1 cellular context compared by ENCODE assay signal in the genomic region with DNA sequence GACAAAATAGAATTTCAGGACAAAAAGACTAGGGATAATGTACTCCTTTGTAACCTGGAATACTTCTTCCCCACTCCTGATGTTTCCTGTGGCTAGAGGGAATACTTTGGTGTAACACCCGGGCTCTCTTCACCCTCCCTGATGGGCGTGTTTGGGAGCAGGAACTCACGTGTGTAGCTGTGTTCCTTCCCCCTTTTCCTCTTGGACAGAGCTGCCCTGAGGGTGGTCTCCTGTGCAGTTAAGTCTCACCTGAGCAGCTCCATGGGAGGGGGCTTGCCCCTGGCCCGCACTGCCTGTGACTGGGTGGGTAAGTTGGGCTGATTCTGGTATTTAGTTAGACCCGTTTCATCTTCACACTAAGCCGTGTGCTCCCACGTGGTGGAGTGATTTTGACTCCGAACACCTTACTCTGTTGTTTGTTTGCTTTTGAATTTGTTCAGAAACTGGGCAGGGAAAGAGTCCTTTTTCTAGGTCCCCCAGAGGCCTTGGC.
A peak's percentile ranks its signal among the peaks of the same experiment; 100 is the strongest.
TF ChIP-seq lines count a peak whose summit lies in the region.

No MANE protein-coding gene starts in this region.

TF ChIP-seq in HepG2, 621 proteins besides CTCF, POLR2A, EP300 and RAD21 (continued from another document and continues in another):
- TF ChIP-seq, protein P1, sequence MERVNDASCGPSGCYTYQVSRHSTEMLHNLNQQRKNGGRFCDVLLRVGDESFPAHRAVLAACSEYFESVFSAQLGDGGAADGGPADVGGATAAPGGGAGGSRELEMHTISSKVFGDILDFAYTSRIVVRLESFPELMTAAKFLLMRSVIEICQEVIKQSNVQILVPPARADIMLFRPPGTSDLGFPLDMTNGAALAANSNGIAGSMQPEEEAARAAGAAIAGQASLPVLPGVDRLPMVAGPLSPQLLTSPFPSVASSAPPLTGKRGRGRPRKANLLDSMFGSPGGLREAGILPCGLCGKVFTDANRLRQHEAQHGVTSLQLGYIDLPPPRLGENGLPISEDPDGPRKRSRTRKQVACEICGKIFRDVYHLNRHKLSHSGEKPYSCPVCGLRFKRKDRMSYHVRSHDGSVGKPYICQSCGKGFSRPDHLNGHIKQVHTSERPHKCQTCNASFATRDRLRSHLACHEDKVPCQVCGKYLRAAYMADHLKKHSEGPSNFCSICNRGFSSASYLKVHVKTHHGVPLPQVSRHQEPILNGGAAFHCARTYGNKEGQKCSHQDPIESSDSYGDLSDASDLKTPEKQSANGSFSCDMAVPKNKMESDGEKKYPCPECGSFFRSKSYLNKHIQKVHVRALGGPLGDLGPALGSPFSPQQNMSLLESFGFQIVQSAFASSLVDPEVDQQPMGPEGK (CRISPR knock-in tag; IDR thresholded peaks at IDR 0.05): peak; percentile 54
- TF ChIP-seq ZNF431 (CRISPR knock-in tag; IDR thresholded peaks at IDR 0.05; ENCODE audit: borderline replicate concordance, low read depth) (no peak), ZNF552 (CRISPR knock-in tag; IDR thresholded peaks at IDR 0.05; ENCODE audit: borderline replicate concordance) (no peak), ZNF777 (CRISPR knock-in tag; IDR thresholded peaks at IDR 0.05) (0 out of 2 replicates have a peak, but pooled peaks have one; percentile 38), ZNF577 (CRISPR knock-in tag; IDR thresholded peaks at IDR 0.05; ENCODE audit: borderline replicate concordance, low read depth) (no peak), TOPORS (CRISPR knock-in tag; IDR thresholded peaks at IDR 0.05) (no peak), CHD4 (IDR thresholded peaks at IDR 0.05; ENCODE audit: borderline replicate concordance, low read length) (peak; percentile 51; the same call in 1 of the 2 replicates), CBX1 (IDR thresholded peaks at IDR 0.05; ENCODE audit: low read depth) (peak; percentile 68), CHD2 (IDR thresholded peaks at IDR 0.05; ENCODE audit: low read depth, low read length) (no peak), TAF1 (CRISPR knock-in tag; IDR thresholded peaks at IDR 0.05) (peak; percentile 87), TGIF2 (CRISPR knock-in tag; IDR thresholded peaks at IDR 0.05) (peak; percentile 88), ZNF451 (CRISPR knock-in tag; IDR thresholded peaks at IDR 0.05) (peak; percentile 67; the same call in 1 of the 2 replicates), ZNF737 (CRISPR knock-in tag; IDR thresholded peaks at IDR 0.05; ENCODE audit: borderline replicate concordance) (no peak), HDAC6 (IDR thresholded peaks at IDR 0.05; ENCODE audit: low read depth, low read length) (no peak), MXI1 (IDR thresholded peaks at IDR 0.05; ENCODE audit: borderline replicate concordance, low read depth, low read length) (peak; percentile 70; the same call in 2 of the 3 replicates), NFKB2 (CRISPR knock-in tag; IDR thresholded peaks at IDR 0.05; ENCODE audit: borderline replicate concordance) (peak; percentile 80), ZNF562 (CRISPR knock-in tag; IDR thresholded peaks at IDR 0.05; ENCODE audit: borderline replicate concordance) (no peak), ZNF878 (CRISPR knock-in tag; IDR thresholded peaks at IDR 0.05) (peak; percentile 60; the same call in 1 of the 2 replicates), XRCC5 (optimal IDR thresholded peaks at IDR 0.05; ENCODE audit: low read length) (peak; percentile 76), ZNF101 (CRISPR knock-in tag; IDR thresholded peaks at IDR 0.05; ENCODE audit: borderline replicate concordance, low read depth) (no peak; the same call in 1 of the 2 replicates), YEATS2 (CRISPR knock-in tag; IDR thresholded peaks at IDR 0.05; ENCODE audit: borderline replicate concordance) (peak; percentile 96), ZSCAN25 (CRISPR knock-in tag; IDR thresholded peaks at IDR 0.05) (peak; percentile 55; the same call in 1 of the 2 replicates), ZNF616 (CRISPR knock-in tag; IDR thresholded peaks at IDR 0.05; ENCODE audit: low read depth) (no peak), ZNF510 (CRISPR knock-in tag; IDR thresholded peaks at IDR 0.05; ENCODE audit: low read depth) (no peak), SIX1 (CRISPR knock-in tag; IDR thresholded peaks at IDR 0.05; ENCODE audit: borderline replicate concordance) (peak; percentile 21; the same call in 1 of the 2 replicates), HNRNPUL1 (IDR thresholded peaks at IDR 0.05; ENCODE audit: low read depth, low read length) (no peak), ZNF883 (CRISPR knock-in tag; IDR thresholded peaks at IDR 0.05; ENCODE audit: not compliant biosample characterization) (peak; percentile 63), IRX3 (CRISPR knock-in tag; IDR thresholded peaks at IDR 0.05; ENCODE audit: borderline replicate concordance, low read depth) (no peak), ZNF644 (CRISPR knock-in tag; IDR thresholded peaks at IDR 0.05; ENCODE audit: low read depth) (peak; percentile 42; the same call in 1 of the 2 replicates), RCOR2 (CRISPR knock-in tag; IDR thresholded peaks at IDR 0.05) (peak; percentile 46; the same call in 1 of the 2 replicates), ZNF33A (CRISPR knock-in tag; IDR thresholded peaks at IDR 0.05; ENCODE audit: borderline replicate concordance) (no peak), MTF2 (CRISPR knock-in tag; IDR thresholded peaks at IDR 0.05; ENCODE audit: borderline replicate concordance) (0 out of 2 replicates have a peak, but pooled peaks have one; percentile 57), HOXA5 (CRISPR knock-in tag; IDR thresholded peaks at IDR 0.05) (peak; percentile 65; the same call in 1 of the 2 replicates), NFE2 (CRISPR knock-in tag; IDR thresholded peaks at IDR 0.05) (no peak), AGO2 (optimal IDR thresholded peaks at IDR 0.05; ENCODE audit: low read depth, low read length) (no peak), ZBTB20 (CRISPR knock-in tag; IDR thresholded peaks at IDR 0.05; ENCODE audit: borderline replicate concordance, low read depth) (no peak; the same call in 1 of the 2 replicates), ZNF24 (IDR thresholded peaks at IDR 0.05) (no peak), PITX1 (CRISPR knock-in tag; IDR thresholded peaks at IDR 0.05) (peak; percentile 48; the same call in 1 of the 2 replicates), RXRA (CRISPR knock-in tag; IDR thresholded peaks at IDR 0.05) (peak; percentile 44; the same call in 1 of the 2 replicates), AHR (CRISPR knock-in tag; IDR thresholded peaks at IDR 0.05) (peak; percentile 61; the same call in 1 of the 2 replicates), NCOA5 (CRISPR knock-in tag; IDR thresholded peaks at IDR 0.05) (no peak), BORCS8-MEF2B (CRISPR knock-in tag; IDR thresholded peaks at IDR 0.05) (peak; percentile 76; the same call in 1 of the 2 replicates), ZNF790 (CRISPR knock-in tag; IDR thresholded peaks at IDR 0.05; ENCODE audit: borderline replicate concordance) (no peak), MBNL3 (CRISPR knock-in tag; conservative IDR thresholded peaks at IDR 0.05) (no peak), SP5 (CRISPR knock-in tag; IDR thresholded peaks at IDR 0.05; ENCODE audit: borderline replicate concordance, low read depth) (peak; percentile 78; the same call in 1 of the 2 replicates), ZNF678 (CRISPR knock-in tag; IDR thresholded peaks at IDR 0.05) (no peak), NAIF1 (CRISPR knock-in tag; IDR thresholded peaks at IDR 0.05; ENCODE audit: borderline replicate concordance) (0 out of 2 replicates have a peak, but pooled peaks have one; percentile 32), ZNF232 (CRISPR knock-in tag; IDR thresholded peaks at IDR 0.05; ENCODE audit: borderline replicate concordance) (peak; percentile 87), YY1 (IDR thresholded peaks at IDR 0.05; ENCODE audit: insufficient read depth, insufficient replicate concordance, low read depth, low read length) (peak; percentile 51), ZMAT3 (CRISPR knock-in tag; conservative IDR thresholded peaks at IDR 0.05) (no peak), HNRNPL (IDR thresholded peaks at IDR 0.05; ENCODE audit: low read depth, low read length) (no peak), REL (CRISPR knock-in tag; conservative IDR thresholded peaks at IDR 0.05) (no peak), ZFP36L1 (CRISPR knock-in tag; IDR thresholded peaks at IDR 0.05) (no peak), TEAD2 (CRISPR knock-in tag; IDR thresholded peaks at IDR 0.05) (peak; percentile 71; the same call in 1 of the 2 replicates), ZNF879 (CRISPR knock-in tag; IDR thresholded peaks at IDR 0.05) (no peak), GABPA (IDR thresholded peaks at IDR 0.05; ENCODE audit: low read depth, low read length) (peak; percentile 59), GABPA (CRISPR knock-in tag; IDR thresholded peaks at IDR 0.05; ENCODE audit: low read depth) (peak; percentile 91)
- TF ChIP-seq, protein P2, sequence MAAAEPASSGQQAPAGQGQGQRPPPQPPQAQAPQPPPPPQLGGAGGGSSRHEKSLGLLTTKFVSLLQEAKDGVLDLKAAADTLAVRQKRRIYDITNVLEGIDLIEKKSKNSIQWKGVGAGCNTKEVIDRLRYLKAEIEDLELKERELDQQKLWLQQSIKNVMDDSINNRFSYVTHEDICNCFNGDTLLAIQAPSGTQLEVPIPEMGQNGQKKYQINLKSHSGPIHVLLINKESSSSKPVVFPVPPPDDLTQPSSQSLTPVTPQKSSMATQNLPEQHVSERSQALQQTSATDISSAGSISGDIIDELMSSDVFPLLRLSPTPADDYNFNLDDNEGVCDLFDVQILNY (CRISPR knock-in tag; conservative IDR thresholded peaks at IDR 0.05): no peak
- TF ChIP-seq, protein P3, sequence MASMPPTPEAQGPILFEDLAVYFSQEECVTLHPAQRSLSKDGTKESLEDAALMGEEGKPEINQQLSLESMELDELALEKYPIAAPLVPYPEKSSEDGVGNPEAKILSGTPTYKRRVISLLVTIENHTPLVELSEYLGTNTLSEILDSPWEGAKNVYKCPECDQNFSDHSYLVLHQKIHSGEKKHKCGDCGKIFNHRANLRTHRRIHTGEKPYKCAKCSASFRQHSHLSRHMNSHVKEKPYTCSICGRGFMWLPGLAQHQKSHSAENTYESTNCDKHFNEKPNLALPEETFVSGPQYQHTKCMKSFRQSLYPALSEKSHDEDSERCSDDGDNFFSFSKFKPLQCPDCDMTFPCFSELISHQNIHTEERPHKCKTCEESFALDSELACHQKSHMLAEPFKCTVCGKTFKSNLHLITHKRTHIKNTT (CRISPR knock-in tag; IDR thresholded peaks at IDR 0.05): no peak
- TF ChIP-seq, protein P4, sequence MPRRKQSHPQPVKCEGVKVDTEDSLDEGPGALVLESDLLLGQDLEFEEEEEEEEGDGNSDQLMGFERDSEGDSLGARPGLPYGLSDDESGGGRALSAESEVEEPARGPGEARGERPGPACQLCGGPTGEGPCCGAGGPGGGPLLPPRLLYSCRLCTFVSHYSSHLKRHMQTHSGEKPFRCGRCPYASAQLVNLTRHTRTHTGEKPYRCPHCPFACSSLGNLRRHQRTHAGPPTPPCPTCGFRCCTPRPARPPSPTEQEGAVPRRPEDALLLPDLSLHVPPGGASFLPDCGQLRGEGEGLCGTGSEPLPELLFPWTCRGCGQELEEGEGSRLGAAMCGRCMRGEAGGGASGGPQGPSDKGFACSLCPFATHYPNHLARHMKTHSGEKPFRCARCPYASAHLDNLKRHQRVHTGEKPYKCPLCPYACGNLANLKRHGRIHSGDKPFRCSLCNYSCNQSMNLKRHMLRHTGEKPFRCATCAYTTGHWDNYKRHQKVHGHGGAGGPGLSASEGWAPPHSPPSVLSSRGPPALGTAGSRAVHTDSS (CRISPR knock-in tag; conservative IDR thresholded peaks at IDR 0.05): no peak
- TF ChIP-seq, protein P5, sequence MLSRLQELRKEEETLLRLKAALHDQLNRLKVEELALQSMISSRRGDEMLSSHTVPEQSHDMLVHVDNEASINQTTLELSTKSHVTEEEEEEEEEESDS (CRISPR knock-in tag; IDR thresholded peaks at IDR 0.05; ENCODE audit: borderline replicate concordance): no peak
- TF ChIP-seq, protein P6, sequence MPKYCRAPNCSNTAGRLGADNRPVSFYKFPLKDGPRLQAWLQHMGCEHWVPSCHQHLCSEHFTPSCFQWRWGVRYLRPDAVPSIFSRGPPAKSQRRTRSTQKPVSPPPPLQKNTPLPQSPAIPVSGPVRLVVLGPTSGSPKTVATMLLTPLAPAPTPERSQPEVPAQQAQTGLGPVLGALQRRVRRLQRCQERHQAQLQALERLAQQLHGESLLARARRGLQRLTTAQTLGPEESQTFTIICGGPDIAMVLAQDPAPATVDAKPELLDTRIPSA (CRISPR knock-in tag; IDR thresholded peaks at IDR 0.05; ENCODE audit: borderline replicate concordance): no peak
- TF ChIP-seq, protein P7, sequence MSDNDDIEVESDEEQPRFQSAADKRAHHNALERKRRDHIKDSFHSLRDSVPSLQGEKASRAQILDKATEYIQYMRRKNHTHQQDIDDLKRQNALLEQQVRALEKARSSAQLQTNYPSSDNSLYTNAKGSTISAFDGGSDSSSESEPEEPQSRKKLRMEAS (IDR thresholded peaks at IDR 0.05): peak; percentile 94
- TF ChIP-seq, protein P8, sequence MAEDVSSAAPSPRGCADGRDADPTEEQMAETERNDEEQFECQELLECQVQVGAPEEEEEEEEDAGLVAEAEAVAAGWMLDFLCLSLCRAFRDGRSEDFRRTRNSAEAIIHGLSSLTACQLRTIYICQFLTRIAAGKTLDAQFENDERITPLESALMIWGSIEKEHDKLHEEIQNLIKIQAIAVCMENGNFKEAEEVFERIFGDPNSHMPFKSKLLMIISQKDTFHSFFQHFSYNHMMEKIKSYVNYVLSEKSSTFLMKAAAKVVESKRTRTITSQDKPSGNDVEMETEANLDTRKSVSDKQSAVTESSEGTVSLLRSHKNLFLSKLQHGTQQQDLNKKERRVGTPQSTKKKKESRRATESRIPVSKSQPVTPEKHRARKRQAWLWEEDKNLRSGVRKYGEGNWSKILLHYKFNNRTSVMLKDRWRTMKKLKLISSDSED (CRISPR knock-in tag; IDR thresholded peaks at IDR 0.05): no peak
- TF ChIP-seq, protein P9, sequence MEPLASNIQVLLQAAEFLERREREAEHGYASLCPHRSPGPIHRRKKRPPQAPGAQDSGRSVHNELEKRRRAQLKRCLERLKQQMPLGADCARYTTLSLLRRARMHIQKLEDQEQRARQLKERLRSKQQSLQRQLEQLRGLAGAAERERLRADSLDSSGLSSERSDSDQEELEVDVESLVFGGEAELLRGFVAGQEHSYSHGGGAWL (CRISPR knock-in tag; IDR thresholded peaks at IDR 0.05): peak; percentile 93; the same call in 1 of the 2 replicates
- TF ChIP-seq, protein P10, sequence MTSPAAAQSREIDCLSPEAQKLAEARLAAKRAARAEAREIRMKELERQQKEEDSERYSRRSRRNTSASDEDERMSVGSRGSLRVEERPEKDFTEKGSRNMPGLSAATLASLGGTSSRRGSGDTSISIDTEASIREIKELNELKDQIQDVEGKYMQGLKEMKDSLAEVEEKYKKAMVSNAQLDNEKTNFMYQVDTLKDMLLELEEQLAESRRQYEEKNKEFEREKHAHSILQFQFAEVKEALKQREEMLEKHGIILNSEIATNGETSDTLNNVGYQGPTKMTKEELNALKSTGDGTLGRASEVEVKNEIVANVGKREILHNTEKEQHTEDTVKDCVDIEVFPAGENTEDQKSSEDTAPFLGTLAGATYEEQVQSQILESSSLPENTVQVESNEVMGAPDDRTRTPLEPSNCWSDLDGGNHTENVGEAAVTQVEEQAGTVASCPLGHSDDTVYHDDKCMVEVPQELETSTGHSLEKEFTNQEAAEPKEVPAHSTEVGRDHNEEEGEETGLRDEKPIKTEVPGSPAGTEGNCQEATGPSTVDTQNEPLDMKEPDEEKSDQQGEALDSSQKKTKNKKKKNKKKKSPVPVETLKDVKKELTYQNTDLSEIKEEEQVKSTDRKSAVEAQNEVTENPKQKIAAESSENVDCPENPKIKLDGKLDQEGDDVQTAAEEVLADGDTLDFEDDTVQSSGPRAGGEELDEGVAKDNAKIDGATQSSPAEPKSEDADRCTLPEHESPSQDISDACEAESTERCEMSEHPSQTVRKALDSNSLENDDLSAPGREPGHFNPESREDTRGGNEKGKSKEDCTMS (CRISPR knock-in tag; conservative IDR thresholded peaks at IDR 0.05): no peak
